18 cellular contexts compared by ENCODE assay signal in genomic region chr3:155525324-155525833, GRCh38.
DNase-seq lines count a peak whose midpoint lies in the region; ATAC-seq, FAIRE-seq and TF ChIP-seq lines count a peak whose summit lies in the region.
"Had no signal": no experiment of that assay in that cellular context is flagged by ENCODE, and none has a peak within 500 bp of the region (broad histone marks: within the 10 kb centered on the region; RNA-seq: fewer than 3 reads in every experiment).

No MANE protein-coding gene starts in this region.

- no peak overlapping the region for H2AFZ ChIP-seq in Karpas-422 (ENCODE audit: low read length)
- no peak overlapping the region for H2AFZ ChIP-seq in H1 (ENCODE audit: low read length)
- H2AFZ ChIP-seq in mammary epithelial cell (ENCODE audit: low read depth, low read length) = no peak overlapping the region
- H2AFZ ChIP-seq: GM23248 had no signal

- no peaks in the 10 kb centered on the region for H3K79me2 ChIP-seq in Karpas-422 (ENCODE audit: low read length)
- no peaks in the 10 kb centered on the region for H3K79me2 ChIP-seq in H1 (ENCODE audit: control insufficient read depth in 1 of 2, insufficient read depth in 2 of 2, low read length in 2 of 2)
- H3K79me2 ChIP-seq in mammary epithelial cell (ENCODE audit: insufficient read depth, low read length) = no peaks in the 10 kb centered on the region

- DNase-seq in NCI-H82 (lab: John Stamatoyannopoulos, UW) (peak; percentile 18), NCI-H82 treated with DMSO at 0.1 percent for 48 hours (lab: John Stamatoyannopoulos, UW; ENCODE audit: unreplicated experiment) (no peak), Karpas-422 (peak; percentile 2), H1 (ENCODE audit: low read depth in 1 of 2, low spot score in 2 of 2) (no peak), mammary epithelial cell (no peak), NCI-H2029 (lab: John Stamatoyannopoulos, UW) (no peak)
- DNase-seq: 8988T; Calu3; CD4-positive, alpha-beta memory T cell; DMS79 treated with DMSO at 0.1 percent for 48 hours; GF-D8; GM23248; KBM-7 had no signal

- H2BK12ac ChIP-seq in H1 (ENCODE audit: low read depth, low read length) = no peak overlapping the region

- H2BK15ac ChIP-seq in H1 (ENCODE audit: low read length) = no peak overlapping the region

- H3K56ac ChIP-seq in H1 (replicated peaks; ENCODE audit: insufficient read length, low read depth, low read length) = no peak overlapping the region

- H3K36me3 ChIP-seq in Karpas-422 (ENCODE audit: insufficient read depth, low read length) = no peaks in the 10 kb centered on the region
- peaks cover 0 to 3% (median 1%) of the 10 kb centered on the region in 4 experiments; a peak in 1 of 8 replicates for H3K36me3 ChIP-seq in H1 (ENCODE audit: control insufficient read depth in 2 of 4, insufficient read depth in 4 of 4, low read length in 3 of 4)
- H3K36me3 ChIP-seq in mammary epithelial cell (ENCODE audit: insufficient read depth, low read length) = no peaks in the 10 kb centered on the region
- H3K36me3 ChIP-seq: BLaER1 had no signal

- H4K5ac ChIP-seq in H1 (ENCODE audit: insufficient read length, low read depth, low read length) = no peak overlapping the region

- no peaks in the 10 kb centered on the region for H3K79me1 ChIP-seq in H1 (ENCODE audit: low read depth, low read length)

- H3K27me3 ChIP-seq in Karpas-422 (ENCODE audit: low read length) = no peaks in the 10 kb centered on the region
- H3K27me3 ChIP-seq in H1 (replicated peaks in 1 of 4; ENCODE audit: control insufficient read depth in 3 of 4, extremely low read depth in 1 of 4, insufficient read depth in 3 of 4, low read length in 3 of 4) = no peaks in the 10 kb centered on the region
- no peaks in the 10 kb centered on the region for H3K27me3 ChIP-seq in mammary epithelial cell (ENCODE audit: insufficient read depth, low read length)
- H3K27me3 ChIP-seq: BLaER1 had no signal

- no peak overlapping the region for H3K23ac ChIP-seq in H1 (ENCODE audit: insufficient read length)

- POLR2A ChIA-PET in H1 (lab: Charles Lee; ENCODE audit: partially characterized antibody) = no interaction called here

- H3K9ac ChIP-seq in Karpas-422 (ENCODE audit: low read length) = no peak overlapping the region
- no peak overlapping the region for H3K9ac ChIP-seq in H1 (replicated peaks in 1 of 4; ENCODE audit: extremely low read depth in 1 of 4, low read depth in 3 of 4, low read length in 3 of 4)
- H3K9ac ChIP-seq in mammary epithelial cell (ENCODE audit: insufficient read depth, low read length) = no peak overlapping the region
- H3K9ac ChIP-seq: BLaER1, GM23248 had no signal

- H3K14ac ChIP-seq in H1 (ENCODE audit: insufficient read length) = no peak overlapping the region

- no peak overlapping the region for H2BK5ac ChIP-seq in H1 (ENCODE audit: low read depth, low read length)

- dilution Hi-C loops in mammary epithelial cell (cut with HindIII; ENCODE audit: low sequenced_read_pairs) = no loop called here

- WGBS in H1 (ENCODE audit: extremely low coverage in 1 of 2, insufficient coverage in 1 of 2, insufficient read length in 1 of 2, insufficient replicate concordance in 2 of 2, low coverage in 1 of 2, low lambda C conversion rate in 2 of 2, missing lambda C conversion rate in 1 of 2), 2 experiments = 90% methylated on average over 5 of the region's 5 CpGs; no CpG with 5 or more reads in 1 of the 2 experiments
- 99% methylated on average over 5 of the region's 5 CpGs for WGBS in mammary epithelial cell (ENCODE audit: low coverage, missing lambda C conversion rate)

- no peak overlapping the region for H3K4ac ChIP-seq in H1 (replicated peaks; ENCODE audit: insufficient read length, low read depth, low read length)

- CTCF ChIA-PET in H1 (lab: Charles Lee; ENCODE audit: partially characterized antibody) = interaction anchor here (1.5 to 1.6 kb wide), 2 partner anchors 74 to 144 kb away, joined by 4 read pairs; no protein-coding TSS in a partner anchor
- CTCF ChIA-PET in mammary epithelial cell (lab: Charles Lee; ENCODE audit: low non-redundant PET) = no interaction called here

- H3K4me3 ChIP-seq in Karpas-422 (ENCODE audit: low read length) (no peak overlapping the region), H1 (ENCODE audit: extremely low read depth in 1 of 4, insufficient read depth in 2 of 4, low read depth in 3 of 4, low read length in 4 of 4) (no peak overlapping the region), mammary epithelial cell (replicated peaks in 1 of 3; ENCODE audit: insufficient read depth in 1 of 3, low read depth in 2 of 3, low read length in 3 of 3) (no peak overlapping the region)
- H3K4me3 ChIP-seq: BLaER1, GM23248, HAP-1 had no signal

- no peak for ATAC-seq in GM21447 (IDR thresholded peaks at IDR 0.05; ENCODE audit: unreplicated experiment)

- H3K9me3 ChIP-seq in Karpas-422 (ENCODE audit: low read length) (no peaks in the 10 kb centered on the region), H1 (ENCODE audit: insufficient read depth in 2 of 2, low read depth in 1 of 2, low read length in 1 of 2) (no peaks in the 10 kb centered on the region; a peak in 1 of 4 replicates), mammary epithelial cell (replicated peaks; ENCODE audit: insufficient read depth, low read length) (no peaks in the 10 kb centered on the region)

- no peak overlapping the region for H4K91ac ChIP-seq in H1 (replicated peaks; ENCODE audit: insufficient read length, low read length)

- BruUV-seq in mammary epithelial cell (replicated peaks; lab: Mats Ljungman, UMichigan) = no TSS peak

- H2AK5ac ChIP-seq in H1 (ENCODE audit: low read depth, low read length) = no peak overlapping the region

- in situ Hi-C loops in mammary epithelial cell (cut with MboI; ENCODE audit: low sequenced_read_pairs in 2 of 2) = no loop called here

- no peaks in the 10 kb centered on the region for H3K23me2 ChIP-seq in H1 (ENCODE audit: low read depth, low read length)

- TF ChIP-seq RAD21 in H1 (IDR thresholded peaks at IDR 0.05 in 1 of 2, conservative IDR thresholded peaks at IDR 0.05 in 1 of 2; ENCODE audit: low read depth in 2 of 2, low read length in 2 of 2) = no peak

- H2BK120ac ChIP-seq in H1 (replicated peaks; ENCODE audit: low read depth, low read length) = no peak overlapping the region

- no peak for TF ChIP-seq POLR2A in H1 (IDR thresholded peaks at IDR 0.05; ENCODE audit: control extremely low read depth in 1 of 2, low read depth in 2 of 2, low read length in 2 of 2)

- no peak overlapping the region for H2BK20ac ChIP-seq in H1 (ENCODE audit: low read length)

- intact Hi-C loops in mammary epithelial cell (cut with micrococcal nuclease) = no loop called here

- no peak overlapping the region for H3K18ac ChIP-seq in H1 (ENCODE audit: extremely low read depth, low read length)

- TF ChIP-seq EP300 in H1 (IDR thresholded peaks at IDR 0.05; ENCODE audit: borderline replicate concordance in 1 of 2, low read depth in 2 of 2, low read length in 2 of 2) = no peak

- no peak overlapping the region for H3K4me2 ChIP-seq in Karpas-422 (ENCODE audit: low read depth, low read length, poor library complexity, severe bottlenecking)
- H3K4me2 ChIP-seq in H1 (ENCODE audit: insufficient read depth in 1 of 2, low read depth in 2 of 2, low read length in 2 of 2) = no peak overlapping the region
- no peak overlapping the region for H3K4me2 ChIP-seq in mammary epithelial cell (ENCODE audit: insufficient read depth, low read depth, low read length)
- H3K4me2 ChIP-seq: BLaER1 had no signal

- no peaks in the 10 kb centered on the region for H3K9me2 ChIP-seq in Karpas-422 (replicated peaks; ENCODE audit: insufficient read depth, low read length)

- no peaks in the 10 kb centered on the region for H3K4me1 ChIP-seq in Karpas-422 (ENCODE audit: low read length)
- peaks cover 0 to 6% (median 1%) of the 10 kb centered on the region in 4 experiments; a peak in 2 of 7 replicates for H3K4me1 ChIP-seq in H1 (replicated peaks in 1 of 4; ENCODE audit: control insufficient read depth in 3 of 4, insufficient read depth in 4 of 4, low read length in 3 of 4)
- no peaks in the 10 kb centered on the region for H3K4me1 ChIP-seq in mammary epithelial cell (ENCODE audit: insufficient read depth, low read length)
- H3K4me1 ChIP-seq: BLaER1, HAP-1 had no signal

- H4K8ac ChIP-seq in H1 (ENCODE audit: extremely low read depth, insufficient read depth, low read length) = no peak overlapping the region

- TF ChIP-seq CTCF in H1 (IDR thresholded peaks at IDR 0.05; ENCODE audit: control extremely low read depth in 1 of 3, insufficient read depth in 1 of 3, low read depth in 1 of 3, low read length in 3 of 3) (no peak), mammary epithelial cell (conservative IDR thresholded peaks at IDR 0.05 in 1 of 2, IDR thresholded peaks at IDR 0.05 in 1 of 2; ENCODE audit: extremely low read depth in 1 of 2, insufficient read depth in 1 of 2, low read depth in 1 of 2, low read length in 2 of 2) (no peak)

- no peak overlapping the region for H3K27ac ChIP-seq in Karpas-422 (ENCODE audit: low read length)
- H3K27ac ChIP-seq in H1 (ENCODE audit: low read depth, low read length) = no peak overlapping the region
- no peak overlapping the region for H3K27ac ChIP-seq in mammary epithelial cell (ENCODE audit: insufficient read depth, low read depth, low read length)
- H3K27ac ChIP-seq: BLaER1, GM23248 had no signal

- H4K20me1 ChIP-seq in Karpas-422 (ENCODE audit: insufficient read depth, low read depth, low read length) = no peaks in the 10 kb centered on the region
- no peaks in the 10 kb centered on the region for H4K20me1 ChIP-seq in H1 (replicated peaks in 1 of 2; ENCODE audit: control insufficient read depth in 1 of 2, insufficient read depth in 2 of 2, low read length in 2 of 2)
- no peaks in the 10 kb centered on the region for H4K20me1 ChIP-seq in mammary epithelial cell (ENCODE audit: insufficient read depth, low read length)
- H4K20me1 ChIP-seq: BLaER1 had no signal

- FAIRE-seq in H1 (lab: Jason Lieb, UNC) = no peak
- FAIRE-seq: GM19239, HTR-8/SVneo had no signal

TF ChIP-seq in H1, 55 proteins besides CTCF, POLR2A, EP300 and RAD21:
- TF ChIP-seq ZNF274 (IDR thresholded peaks at IDR 0.05; ENCODE audit: borderline replicate concordance, extremely low read depth, low read length) (no peak), CEBPB (IDR thresholded peaks at IDR 0.05; ENCODE audit: low read depth, low read length) (peak; percentile 56; the same call in 1 of the 2 replicates), SIN3A (conservative IDR thresholded peaks at IDR 0.05 in 1 of 2, IDR thresholded peaks at IDR 0.05 in 1 of 2; ENCODE audit: low read depth in 1 of 2, low read length in 2 of 2) (no peak)

Comparison
In these comparisons a context has a peak if more than half of its experiments do, and no peak if none do; other contexts are left out.
1. DNase-seq: peak in NCI-H82 (single experiment) and Karpas-422 (single experiment); none in NCI-H82 treated with DMSO at 0.1 percent for 48 hours (single experiment), H1 (0 of 2), mammary epithelial cell (single experiment) and NCI-H2029 (single experiment).